Comparison of ENCODE assay signal across 15 cellular contexts in the genomic region with DNA sequence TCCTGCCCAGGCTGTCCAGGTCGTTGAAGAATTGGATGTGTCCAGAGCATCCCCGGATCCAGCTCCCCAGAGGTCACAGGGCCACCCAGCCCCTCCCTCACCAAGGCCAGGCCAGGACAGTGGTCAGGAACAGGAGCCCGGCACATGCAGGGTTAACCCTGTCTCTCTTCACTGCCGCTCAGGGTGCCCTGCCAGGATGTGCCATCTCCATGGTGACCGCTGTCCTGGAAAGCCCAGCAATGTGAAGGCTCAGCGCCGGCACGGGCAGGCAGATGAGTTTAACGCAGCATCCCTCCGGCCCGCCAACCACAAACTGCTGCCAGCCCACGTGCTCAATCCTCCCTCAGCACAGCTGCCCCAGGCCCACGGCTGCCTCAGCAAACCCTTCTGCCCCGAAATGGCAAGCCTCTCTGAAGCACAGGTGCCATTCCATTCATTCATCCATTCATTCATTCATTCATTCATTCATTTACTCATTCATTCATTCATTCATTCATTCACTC. TPM values are rescaled to one million over a fixed set of nuclear protein-coding genes. Genes with fewer than 3 reads are reported as not detected.
DNase-seq lines count a peak whose midpoint lies in the region; ATAC-seq, FAIRE-seq and TF ChIP-seq lines count a peak whose summit lies in the region.
"Had no signal": no experiment of that assay in that cellular context is flagged by ENCODE, and none has a peak within 500 bp of the region (broad histone marks: within the 10 kb centered on the region; RNA-seq: fewer than 3 reads in every experiment).

No MANE protein-coding gene starts in this region.

- no peak for TF ChIP-seq CTCF in BE2C (IDR thresholded peaks at IDR 0.05; ENCODE audit: low read depth, low read length)

- DNase-seq in BE2C = peak; percentile 83
- DNase-seq in H54 (ENCODE audit: insufficient read length, low spot score) = peak; percentile 59
- peak; percentile 24 for DNase-seq in RPMI7951 (ENCODE audit: low read depth)
- DNase-seq in left kidney (ENCODE audit: low read depth, low spot score) = peak; percentile 85
- no peak for DNase-seq in CD1c-positive myeloid dendritic cell (ENCODE audit: extremely low spot score)
- DNase-seq in NCI-H2107 treated with DMSO at 0.1 percent for 48 hours (lab: John Stamatoyannopoulos, UW; ENCODE audit: unreplicated experiment) = no peak
- DNase-seq: HCEC 1CT, NCI-H2171, T-helper 17 cell, transverse colon had no signal

- H3K27me3 ChIP-seq in BE2C = no peaks in the 10 kb centered on the region

- no peaks in the 10 kb centered on the region for H3K36me3 ChIP-seq in BE2C
- H3K36me3 ChIP-seq: transverse colon had no signal

- no peaks in the 10 kb centered on the region for H3K9me3 ChIP-seq in BE2C
- H3K9me3 ChIP-seq: transverse colon had no signal

- no peak for ATAC-seq in HG02798 (IDR thresholded peaks at IDR 0.05; ENCODE audit: poor library complexity, unreplicated experiment)
- ATAC-seq in HG02870 (IDR thresholded peaks at IDR 0.05; ENCODE audit: unreplicated experiment) = no peak
- ATAC-seq: T-helper 17 cell had no signal

- FAIRE-seq in H54 (lab: Jason Lieb, UNC) = no peak
- FAIRE-seq: astrocyte, keratinocyte had no signal

- no peak for TF ChIP-seq POLR2A in H54 (IDR thresholded peaks at IDR 0.05; ENCODE audit: low read depth, low read length)

- H3K4me3 ChIP-seq in BE2C (ENCODE audit: low read depth, low read length) = no peak overlapping the region
- H3K4me3 ChIP-seq: transverse colon had no signal

- peaks cover 24% of the 10 kb centered on the region for H3K4me1 ChIP-seq in BE2C

RNA-seq across cellular contexts. Expression of a gene that starts 4.4 kb away (rescaled TPM):
- 0.80 TPM for polyA plus RNA-seq in BE2C (2012; ENCODE audit: insufficient read depth, insufficient read length, low read depth)
- total RNA-seq in RPMI7951 (2014; rRNA removed; shearing (Covaris generic)) = not detected in 2 replicates
- total RNA-seq: epithelial cell of proximal tubule, T-helper 17 cell had no signal
- polyA plus RNA-seq: keratinocyte had no signal

RNA-seq across cellular contexts. Expression of a gene that starts 20.6 kb away (rescaled TPM):
- polyA plus RNA-seq in BE2C (2012; ENCODE audit: insufficient read depth, insufficient read length, low read depth) = 1.9 TPM
- total RNA-seq in RPMI7951 (2014; rRNA removed; shearing (Covaris generic)) = not detected in 2 replicates
- total RNA-seq: astrocyte, epithelial cell of proximal tubule, T-helper 17 cell had no signal
- polyA plus RNA-seq: keratinocyte had no signal

Comparison
In these comparisons a context has a peak if more than half of its experiments do, and no peak if none do; other contexts are left out.
1. DNase-seq: peak in BE2C (single experiment), H54 (single experiment), RPMI7951 (single experiment) and left kidney (single experiment); none in CD1c-positive myeloid dendritic cell (single experiment) and NCI-H2107 treated with DMSO at 0.1 percent for 48 hours (single experiment).